In genomic region chr7:76997381-76998262, GRCh38 we compare ENCODE assay signal across 15 cellular contexts. TPM values are rescaled to one million over a fixed set of nuclear protein-coding genes. Genes with fewer than 3 reads are reported as not detected.
DNase-seq lines count a peak whose midpoint lies in the region; ATAC-seq and TF ChIP-seq lines count a peak whose summit lies in the region.
"Had no signal": no experiment of that assay in that cellular context is flagged by ENCODE, and none has a peak within 500 bp of the region (broad histone marks: within the 10 kb centered on the region; RNA-seq: fewer than 3 reads in every experiment).

No MANE protein-coding gene starts in this region.

- WGBS in gastroesophageal sphincter (ENCODE audit: low coverage in 1 of 2), 2 donors = 69 to 72% methylated on average over 4 of the region's 4 CpGs
- 74 to 84% (median 74%) methylated on average over 4 of the region's 4 CpGs for WGBS in psoas muscle, 3 donors
- 66 to 78% (median 74%) methylated on average over 4 of the region's 4 CpGs for WGBS in stomach, 5 donors

- peaks cover 2% of the 10 kb centered on the region for H3K36me3 Mint-ChIP-seq in activated CD4-positive, alpha-beta T cell treated with anti-CD3 and anti-CD28 coated beads for 36 hours (ENCODE audit: low read depth)

- H3K9me3 ChIP-seq in gastroesophageal sphincter = no peaks in the 10 kb centered on the region
- no peaks in the 10 kb centered on the region for H3K9me3 ChIP-seq in psoas muscle
- no peaks in the 10 kb centered on the region for H3K9me3 ChIP-seq in stomach
- H3K9me3 ChIP-seq: testis had no signal

- H3K27ac Mint-ChIP-seq in activated CD4-positive, alpha-beta T cell treated with anti-CD3 and anti-CD28 coated beads for 36 hours = no peak overlapping the region

- no peak overlapping the region for H3K4me3 Mint-ChIP-seq in activated CD4-positive, alpha-beta T cell treated with anti-CD3 and anti-CD28 coated beads for 36 hours

- no peak overlapping the region for H3K27ac ChIP-seq in gastroesophageal sphincter
- no peak overlapping the region for H3K27ac ChIP-seq in psoas muscle
- H3K27ac ChIP-seq in stomach = peak overlapping the region in 1 of 5 donors; percentile 50
- H3K27ac ChIP-seq: testis had no signal

- peak; percentile 13 for ATAC-seq in activated CD4-positive, alpha-beta T cell treated with anti-CD3 and anti-CD28 coated beads for 36 hours
- ATAC-seq in gastroesophageal sphincter (peak; percentile 34), psoas muscle (peak; percentile 21 to 39 (median 26)), GM18520 (IDR thresholded peaks at IDR 0.05; ENCODE audit: unreplicated experiment) (no peak)

- no peaks in the 10 kb centered on the region for H3K9me3 Mint-ChIP-seq in activated CD4-positive, alpha-beta T cell treated with anti-CD3 and anti-CD28 coated beads for 36 hours (ENCODE audit: low read depth)

- TF ChIP-seq POLR2A in gastroesophageal sphincter (IDR thresholded peaks at IDR 0.05) (no peak), stomach (IDR thresholded peaks at IDR 0.05) (no peak)

- H3K4me1 Mint-ChIP-seq in activated CD4-positive, alpha-beta T cell treated with anti-CD3 and anti-CD28 coated beads for 36 hours = no peaks in the 10 kb centered on the region

- H3K27me3 ChIP-seq in gastroesophageal sphincter (no peaks in the 10 kb centered on the region), psoas muscle (ENCODE audit: insufficient read depth in 3 of 3, low read length in 2 of 3) (no peaks in the 10 kb centered on the region), stomach (no peaks in the 10 kb centered on the region)
- H3K27me3 ChIP-seq: testis had no signal

- no peak for DNase-seq in activated CD4-positive, alpha-beta T cell treated with anti-CD3 and anti-CD28 coated beads for 36 hours
- DNase-seq in activated CD4-positive, alpha-beta T cell treated with anti-CD3 and anti-CD28 coated beads, Interleukin-2, amount 50 U/mL, for 48 hours = no peak
- DNase-seq in HuH-7 (ENCODE audit: low spot score) (peak; percentile 18), psoas muscle (no peak), stomach (no peak)
- DNase-seq in activated effector memory CD4-positive, alpha-beta T cell treated with Interleukin-2 at 50 U/mL for 16 hours = no peak
- DNase-seq: effector CD8-positive, alpha-beta T cell; EL; NCI-H1417 treated with DMSO at 0.1 percent for 48 hours; NCI-H526; SIG-M5; testis had no signal

- peaks cover 0 to 18% of the 10 kb centered on the region in 2 donors for H3K36me3 ChIP-seq in gastroesophageal sphincter
- peaks cover 0 to 7% of the 10 kb centered on the region in 2 donors for H3K36me3 ChIP-seq in psoas muscle (ENCODE audit: insufficient read depth in 1 of 2, low read depth in 1 of 2)
- H3K36me3 ChIP-seq in stomach = peaks cover 7 to 27% (median 12%) of the 10 kb centered on the region in 4 donors

- CTCF ChIA-PET in activated CD4-positive, alpha-beta T cell treated with anti-CD3 and anti-CD28 coated beads for 36 hours (lab: Charles Lee) = no interaction called here

- no peaks in the 10 kb centered on the region for H3K27me3 Mint-ChIP-seq in activated CD4-positive, alpha-beta T cell treated with anti-CD3 and anti-CD28 coated beads for 36 hours

- POLR2A ChIA-PET in activated CD4-positive, alpha-beta T cell treated with anti-CD3 and anti-CD28 coated beads for 36 hours (lab: Charles Lee) = interaction anchor here (0.6 kb wide), 1 partner anchor 499 kb away, joined by 3 read pairs; no protein-coding TSS in a partner anchor

- no peak for TF ChIP-seq EP300 in gastroesophageal sphincter (IDR thresholded peaks at IDR 0.05)
- no peak for TF ChIP-seq EP300 in stomach (IDR thresholded peaks at IDR 0.05)

- intact Hi-C loops in activated CD4-positive, alpha-beta T cell treated with anti-CD3 and anti-CD28 coated beads for 36 hours (cut with DNase I, micrococcal nuclease) = no loop called here
- intact Hi-C loops in psoas muscle (cut with DNase I) = loop anchor here in 1 of 2 donors (10.0 kb wide), 1 partner anchor 493 kb away; no protein-coding TSS in a partner anchor
- intact Hi-C loops in stomach (cut with DNase I; ENCODE audit: low total_unique reads) = no loop called here

- H3K4me3 ChIP-seq in gastroesophageal sphincter (no peak overlapping the region), psoas muscle (no peak overlapping the region), stomach (no peak overlapping the region)
- H3K4me3 ChIP-seq: testis had no signal

- H3K4me1 ChIP-seq in gastroesophageal sphincter (no peaks in the 10 kb centered on the region), psoas muscle (no peaks in the 10 kb centered on the region), stomach (no peaks in the 10 kb centered on the region)
- H3K4me1 ChIP-seq: testis had no signal

- TF ChIP-seq CTCF in gastroesophageal sphincter (IDR thresholded peaks at IDR 0.05) = no peak
- no peak for TF ChIP-seq CTCF in psoas muscle (IDR thresholded peaks at IDR 0.05)
- TF ChIP-seq CTCF in stomach (IDR thresholded peaks at IDR 0.05) = no peak

RNA-seq across cellular contexts. Expression of gene SPDYE17, which starts 34.5 kb away (rescaled TPM):
- not detected for total RNA-seq in activated CD4-positive, alpha-beta T cell treated with anti-CD3 and anti-CD28 coated beads for 36 hours
- not detected for total RNA-seq in gastroesophageal sphincter
- not detected for total RNA-seq in psoas muscle
- not detected for polyA plus RNA-seq in psoas muscle
- total RNA-seq in stomach = not detected
- not detected for polyA plus RNA-seq in stomach
- total RNA-seq: testis had no signal
- polyA plus RNA-seq: adipose tissue had no signal
